In the genomic region with DNA sequence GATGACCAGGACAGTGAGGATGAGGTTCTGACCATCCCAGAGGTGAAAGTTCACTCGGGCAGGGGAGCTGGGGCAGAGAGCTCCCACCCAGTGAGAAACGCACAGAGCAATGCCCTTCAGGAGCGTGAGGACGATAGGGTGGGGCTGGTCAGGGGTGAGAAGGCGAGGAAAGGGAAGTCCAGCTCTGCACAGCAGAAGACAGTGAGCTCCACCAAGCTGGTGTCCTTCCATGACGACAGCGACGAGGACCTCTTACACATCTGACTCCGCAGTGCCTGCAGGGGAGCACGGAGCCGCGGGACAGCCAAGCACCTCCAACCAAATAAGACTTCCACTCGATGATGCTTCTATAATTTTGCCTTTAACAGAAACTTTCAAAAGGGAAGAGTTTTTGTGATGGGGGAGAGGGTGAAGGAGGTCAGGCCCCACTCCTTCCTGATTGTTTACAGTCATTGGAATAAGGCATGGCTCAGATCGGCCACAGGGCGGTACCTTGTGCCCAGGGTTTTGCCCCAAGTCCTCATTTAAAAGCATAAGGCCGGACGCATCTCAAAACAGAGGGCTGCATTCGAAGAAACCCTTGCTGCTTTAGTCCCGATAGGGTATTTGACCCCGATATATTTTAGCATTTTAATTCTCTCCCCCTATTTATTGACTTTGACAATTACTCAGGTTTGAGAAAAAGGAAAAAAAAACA, we compare ENCODE assay signal across 20 cellular contexts. TPM values are rescaled to one million over a fixed set of nuclear protein-coding genes. Genes with fewer than 3 reads are reported as not detected.
"Had no signal": no experiment of that assay in that cellular context is flagged by ENCODE, and none has a peak within 500 bp of the region (broad histone marks: within the 10 kb centered on the region; RNA-seq: fewer than 3 reads in every experiment).

No MANE protein-coding gene starts in this region.

- H3K4me3 ChIP-seq: body of pancreas, coronary artery, esophagus squamous epithelium, hepatocyte, left lung, mucosa of descending colon, prostate gland, transverse colon had no signal

- H3K27ac ChIP-seq: body of pancreas, esophagus squamous epithelium, hepatocyte, left lung, prostate gland, transverse colon had no signal

- H3K27me3 Mint-ChIP-seq: activated naive CD4-positive, alpha-beta T cell treated with anti-CD3 and anti-CD28 coated beads, Interleukin-2, amount 50 U/mL, for 24 hours; memory B cell; naive thymus-derived CD8-positive, alpha-beta T cell had no signal

- H3K4me3 Mint-ChIP-seq: activated naive CD4-positive, alpha-beta T cell treated with anti-CD3 and anti-CD28 coated beads, Interleukin-2, amount 50 U/mL, for 24 hours; memory B cell; naive thymus-derived CD8-positive, alpha-beta T cell had no signal

- DNase-seq: activated CD4-positive, alpha-beta T cell treated with anti-CD3 and anti-CD28 coated beads, Interleukin-2, amount 50 U/mL, for 1 hour; amniotic stem cell; body of pancreas; central memory CD4-positive, alpha-beta T cell; esophagus squamous epithelium; left lung; mucosa of descending colon; naive thymus-derived CD8-positive, alpha-beta T cell; small intestine; T-helper 2 cell; transverse colon had no signal

- H3K36me3 ChIP-seq: prostate gland had no signal

- ATAC-seq: body of pancreas; left lung; mucosa of descending colon; naive thymus-derived CD8-positive, alpha-beta T cell; right cardiac atrium had no signal

- H3K4me2 ChIP-seq: hepatocyte had no signal

- H3K27ac Mint-ChIP-seq: activated naive CD4-positive, alpha-beta T cell treated with anti-CD3 and anti-CD28 coated beads, Interleukin-2, amount 50 U/mL, for 24 hours; memory B cell had no signal

- H3K4me1 ChIP-seq: body of pancreas, esophagus squamous epithelium, prostate gland had no signal

- FAIRE-seq: endothelial cell of umbilical vein, keratinocyte, small intestine had no signal

- H3K79me2 ChIP-seq: hepatocyte had no signal

- H2AFZ ChIP-seq: hepatocyte had no signal

- H3K9me3 ChIP-seq: body of pancreas, esophagus squamous epithelium, left lung, mucosa of descending colon, prostate gland, transverse colon had no signal

- H3K27me3 ChIP-seq: body of pancreas, esophagus squamous epithelium, hepatocyte, left lung, transverse colon had no signal

- H3K9me3 Mint-ChIP-seq: activated naive CD4-positive, alpha-beta T cell treated with anti-CD3 and anti-CD28 coated beads, Interleukin-2, amount 50 U/mL, for 24 hours; memory B cell; naive thymus-derived CD8-positive, alpha-beta T cell had no signal

- H3K4me1 Mint-ChIP-seq: memory B cell had no signal

RNA-seq across cellular contexts. Expression of gene SLC22A1, which starts 16.6 kb away (rescaled TPM):
- total RNA-seq: endothelial cell of umbilical vein, glomerular endothelial cell had no signal
